9 cellular contexts compared by ENCODE assay signal in genomic region chr10:58460157-58460556, GRCh38. TPM values are rescaled to one million over a fixed set of nuclear protein-coding genes. Genes with fewer than 3 reads are reported as not detected.
"Had no signal": no experiment of that assay in that cellular context is flagged by ENCODE, and none has a peak within 500 bp of the region (broad histone marks: within the 10 kb centered on the region; RNA-seq: fewer than 3 reads in every experiment).

No MANE protein-coding gene starts in this region.

- H3K4me3 ChIP-seq: GM12878 had no signal

- DNase-seq: GDM1, GF-D8 had no signal

- FAIRE-seq: G401.6, GM12878, GM12891, GM12892, GM18507, GM19239 had no signal

- ATAC-seq: GM12878 had no signal

RNA-seq across cellular contexts. Expression of gene BICC1, which starts 52.5 kb away (rescaled TPM):
- total RNA-seq: G401 had no signal
